8 cellular contexts compared by ENCODE assay signal in the genomic region with DNA sequence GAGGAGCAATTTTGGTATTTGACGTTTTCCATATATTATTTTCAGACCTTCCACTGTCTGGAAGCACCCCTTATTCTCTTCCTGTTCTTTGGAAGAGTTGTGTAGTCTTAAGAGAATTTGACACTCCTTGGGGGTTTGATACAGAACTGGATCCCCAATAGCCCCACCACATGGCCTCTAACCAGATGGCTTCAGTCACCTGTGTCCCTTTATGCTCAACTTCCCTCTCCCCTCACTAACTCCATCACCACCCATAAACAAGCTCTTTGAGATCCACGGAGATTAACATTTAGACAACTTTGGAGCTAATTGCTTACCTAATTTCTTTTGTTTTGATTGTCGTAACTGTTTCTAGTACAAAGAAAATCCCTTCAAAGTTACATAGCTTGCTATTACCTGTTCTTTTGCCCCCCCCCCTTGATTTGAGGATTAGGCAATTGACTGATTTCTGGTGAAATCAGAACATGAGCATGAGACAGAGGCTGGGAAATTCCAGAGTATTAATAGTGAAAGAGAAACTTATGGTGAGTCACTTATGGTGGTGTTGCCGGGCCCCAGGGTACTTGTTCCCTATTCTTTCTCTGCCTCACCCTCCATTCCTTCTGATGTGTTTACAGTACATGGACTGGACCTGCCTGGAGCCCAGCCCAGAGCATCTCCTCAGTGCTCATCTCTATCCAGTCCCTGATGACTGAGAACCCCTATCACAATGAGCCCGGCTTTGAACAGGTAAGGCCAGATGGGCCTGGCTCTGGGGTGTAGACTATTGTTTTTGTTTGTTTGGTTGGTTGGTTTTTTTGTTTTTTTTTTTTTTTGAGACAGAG. TPM values are rescaled to one million over a fixed set of nuclear protein-coding genes. Genes with fewer than 3 reads are reported as not detected.
DNase-seq lines count a peak whose midpoint lies in the region; ATAC-seq and TF ChIP-seq lines count a peak whose summit lies in the region.

No MANE protein-coding gene starts in this region.

- no peaks in the 10 kb centered on the region for H3K9me3 ChIP-seq in esophagus muscularis mucosa

- no peak for TF ChIP-seq POLR2A in esophagus muscularis mucosa (IDR thresholded peaks at IDR 0.05; ENCODE audit: low read depth)

- TF ChIP-seq CTCF in esophagus muscularis mucosa (IDR thresholded peaks at IDR 0.05) = no peak

- 65% methylated on average over 5 of the region's 5 CpGs for WGBS in esophagus muscularis mucosa

- no peaks in the 10 kb centered on the region for H3K27me3 ChIP-seq in esophagus muscularis mucosa

- TF ChIP-seq EP300 in esophagus muscularis mucosa (IDR thresholded peaks at IDR 0.05) = no peak

- peak; percentile 58 for DNase-seq in stimulated activated naive CD4-positive, alpha-beta T cell treated with Interleukin-2 at 50 U/mL for 16 hours (lab: John Stamatoyannopoulos, UW)
- no peak for DNase-seq in stimulated activated naive CD4-positive, alpha-beta T cell (lab: John Stamatoyannopoulos, UW)
- peak; percentile 70 for DNase-seq in activated CD4-positive, alpha-beta T cell treated with anti-CD3 and anti-CD28 coated beads for 48 hours
- no peak for DNase-seq in esophagus muscularis mucosa (ENCODE audit: extremely low spot score)
- DNase-seq in stimulated activated CD4-positive, alpha-beta T cell treated with anti-CD3 and anti-CD28 coated beads, Interleukin-12 subunit alpha, Interleukin-12 subunit beta, amount 100 ng/mL, for 48 hours (ENCODE audit: low read depth in 2 of 3, low spot score in 1 of 3) = peak in 2 of 3 donors; percentile 46 to 72
- DNase-seq in DMS114 treated with DMSO at 0.1 percent for 48 hours (lab: John Stamatoyannopoulos, UW; ENCODE audit: unreplicated experiment) = no peak
- DNase-seq in NCI-H1092 treated with DMSO at 0.1 percent for 48 hours (lab: John Stamatoyannopoulos, UW) = no peak

- peaks cover 46 to 92% (median 85%) of the 10 kb centered on the region in 4 donors for H3K36me3 ChIP-seq in esophagus muscularis mucosa

- H3K4me3 ChIP-seq in esophagus muscularis mucosa = no peak overlapping the region

- peak overlapping the region; percentile 15 to 40 (median 31) for H3K27ac ChIP-seq in esophagus muscularis mucosa (replicated peaks in 1 of 4)

- peaks cover 16 to 40% (median 34%) of the 10 kb centered on the region in 4 donors for H3K4me1 ChIP-seq in esophagus muscularis mucosa

- intact Hi-C loops in esophagus muscularis mucosa (cut with DNase I) = loop anchor here (10.0 kb wide), 1 partner anchor 61 kb away; no protein-coding TSS in a partner anchor

- ATAC-seq in HG03342 (IDR thresholded peaks at IDR 0.05; ENCODE audit: unreplicated experiment) = peak; percentile 79

RNA-seq across cellular contexts. Expression of a gene that starts 7.5 kb away (rescaled TPM):
- 10 to 100 TPM; 46.4 to 76.4 (median 62.9) TPM for total RNA-seq in esophagus muscularis mucosa

RNA-seq across cellular contexts. Expression of a gene that starts 23.1 kb away (rescaled TPM):
- total RNA-seq in esophagus muscularis mucosa = 10 to 100 TPM; 62.5 to 93.9 (median 72.9) TPM

RNA-seq across cellular contexts. Expression of a gene that starts 29.0 kb away (rescaled TPM):
- total RNA-seq in esophagus muscularis mucosa = 10 to 100 TPM; 80.6 to 97.1 (median 92.3) TPM

RNA-seq across cellular contexts. Expression of a gene that starts 52.7 kb away (rescaled TPM):
- total RNA-seq in esophagus muscularis mucosa = not detected

Comparison
In these comparisons a context has a peak if more than half of its experiments do, and no peak if none do; other contexts are left out.
1. DNase-seq: peak in stimulated activated naive CD4-positive, alpha-beta T cell treated with Interleukin-2 at 50 U/mL for 16 hours (single experiment), activated CD4-positive, alpha-beta T cell treated with anti-CD3 and anti-CD28 coated beads for 48 hours (single experiment) and stimulated activated CD4-positive, alpha-beta T cell treated with anti-CD3 and anti-CD28 coated beads, Interleukin-12 subunit alpha, Interleukin-12 subunit beta, amount 100 ng/mL, for 48 hours (2 of 3); none in stimulated activated naive CD4-positive, alpha-beta T cell (0 of 6), esophagus muscularis mucosa (single experiment), DMS114 treated with DMSO at 0.1 percent for 48 hours (single experiment) and NCI-H1092 treated with DMSO at 0.1 percent for 48 hours (single experiment).